ENCODE assay signal across 11 cellular contexts in the genomic region with DNA sequence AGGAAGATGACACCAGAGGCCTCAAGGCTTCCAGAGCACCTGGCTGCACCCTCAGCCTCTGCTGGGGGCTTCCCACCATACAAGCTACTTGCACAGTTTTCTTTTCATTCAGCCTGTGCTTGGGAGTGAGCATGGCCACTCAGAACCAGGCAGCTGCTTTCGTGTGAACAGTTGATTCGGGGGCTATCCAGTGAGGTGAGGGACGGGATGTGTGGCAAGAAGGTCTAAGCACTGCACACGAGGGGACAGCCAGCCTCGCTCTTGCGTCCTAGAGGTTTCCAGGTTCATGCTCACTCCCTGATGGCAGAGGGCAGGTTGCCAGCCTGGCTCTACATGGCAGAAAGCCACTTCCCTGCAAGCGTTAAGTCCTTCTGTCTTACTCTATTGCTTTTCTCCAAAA.
"Had no signal": no experiment of that assay in that cellular context is flagged by ENCODE, and none has a peak within 500 bp of the region (broad histone marks: within the 10 kb centered on the region; RNA-seq: fewer than 3 reads in every experiment).

No MANE protein-coding gene starts in this region.

- H3K27ac ChIP-seq: colonic mucosa, foreskin keratinocyte, pancreas, upper lobe of left lung, WERI-Rb-1 had no signal

- H3K9me3 Mint-ChIP-seq: T-helper 1 cell treated with Interleukin-12 subunit alpha and Interleukin-12 subunit beta and Interleukin-4 antibody, amounts not matched to agents 30 μg/mL and 1 μg/mL, for 36 hours had no signal

- ATAC-seq: foreskin keratinocyte, pancreas had no signal

- H3K27me3 Mint-ChIP-seq: activated naive CD8-positive, alpha-beta T cell had no signal

- DNase-seq: activated gamma-delta T cell treated with Interleukin-2 at 50 U/mL for 16 hours; amniotic stem cell; colonic mucosa; effector memory CD4-positive, alpha-beta T cell; foreskin keratinocyte; stimulated activated naive CD4-positive, alpha-beta T cell; upper lobe of left lung; WERI-Rb-1 had no signal

- H3K36me3 Mint-ChIP-seq: activated naive CD8-positive, alpha-beta T cell had no signal

- H3K4me3 Mint-ChIP-seq: activated naive CD8-positive, alpha-beta T cell; T-helper 1 cell treated with Interleukin-12 subunit alpha and Interleukin-12 subunit beta and Interleukin-4 antibody, amounts not matched to agents 30 μg/mL and 1 μg/mL, for 36 hours had no signal

- H3K27ac Mint-ChIP-seq: activated naive CD8-positive, alpha-beta T cell; T-helper 1 cell treated with Interleukin-12 subunit alpha and Interleukin-12 subunit beta and Interleukin-4 antibody, amounts not matched to agents 30 μg/mL and 1 μg/mL, for 36 hours had no signal
